Comparison of ENCODE assay signal across 21 cellular contexts in genomic region chr18:78363556-78363955, GRCh38.
"Had no signal": no experiment of that assay in that cellular context is flagged by ENCODE, and none has a peak within 500 bp of the region (broad histone marks: within the 10 kb centered on the region; RNA-seq: fewer than 3 reads in every experiment).

No MANE protein-coding gene starts in this region.

- ATAC-seq: HepG2 had no signal

- H3K27ac ChIP-seq: SJSA1, SK-N-MC had no signal

- H3K4me3 ChIP-seq: SJSA1, SK-N-MC had no signal

- DNase-seq: IMR-90, Kasumi-1, KG1, MM.1S, NCI-H1092 treated with DMSO at 0.1 percent for 48 hours, NCI-H1436, NCI-H187, NCI-H2029, NCI-H2171, NCI-H226, NCI-H446, NCI-H510A, NCI-H524 treated with DMSO at 0.1 percent for 48 hours, NCI-H69, NCI-H774, Right ventricle myocardium superior, RPMI8226, SIG-M5 had no signal

- H3K4me1 ChIP-seq: SJSA1 had no signal

- H3K27me3 ChIP-seq: SJSA1 had no signal

- H3K36me3 ChIP-seq: SJSA1 had no signal
